Comparison of ENCODE assay signal across 8 cellular contexts in the genomic region with DNA sequence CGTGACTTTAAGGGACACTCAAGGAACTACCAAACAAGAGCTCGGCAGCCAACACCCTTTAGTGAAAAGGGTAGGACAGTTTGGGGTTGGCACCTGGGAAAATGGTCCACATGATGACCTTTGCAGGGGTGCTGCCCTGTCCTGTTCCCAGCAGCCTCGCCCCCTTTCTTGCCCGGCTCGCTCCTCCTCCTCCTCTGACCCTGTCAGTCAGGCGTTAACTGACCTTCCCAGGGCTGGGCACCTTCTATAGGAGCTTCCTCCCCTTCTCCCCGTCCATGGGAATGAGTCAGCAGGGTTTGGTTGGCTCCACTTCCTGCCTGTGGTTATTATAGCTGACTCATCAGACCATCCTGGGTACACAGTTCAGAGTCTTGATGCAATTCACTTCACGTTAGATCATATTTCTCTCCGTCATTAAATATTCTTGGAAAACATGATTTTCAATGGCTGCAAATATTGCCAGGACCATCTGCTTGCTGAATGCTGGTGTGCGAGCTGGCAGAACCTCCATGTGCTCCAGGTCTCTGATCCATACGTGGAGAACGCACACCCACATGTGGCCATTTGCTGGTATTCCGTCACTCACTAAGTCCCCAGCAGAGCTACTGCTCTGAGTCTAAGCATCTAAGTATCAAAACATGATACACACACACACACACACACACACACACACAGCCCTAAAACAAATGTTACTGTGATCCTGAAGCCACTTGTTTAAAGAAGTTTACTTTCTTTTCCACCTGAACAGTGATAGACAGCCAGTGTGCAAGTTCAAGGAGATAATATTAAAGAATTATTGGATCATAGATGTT.
DNase-seq lines count a peak whose midpoint lies in the region; ATAC-seq, FAIRE-seq and TF ChIP-seq lines count a peak whose summit lies in the region.

No MANE protein-coding gene starts in this region.

- ATAC-seq in GM21447 (IDR thresholded peaks at IDR 0.05; ENCODE audit: unreplicated experiment) = peak; percentile 66

- DNase-seq in AG08396 (ENCODE audit: low spot score) (peak; percentile 93), NCI-H510A (lab: John Stamatoyannopoulos, UW) (peak; percentile 63), dermis microvascular lymphatic vessel endothelial cell (ENCODE audit: low read depth in 2 of 2) (peak; percentile 91 to 97), midbrain (lab: John Stamatoyannopoulos, UW) (peak; percentile 4), D721Med (ENCODE audit: insufficient read length, low spot score) (no peak)
- peak; percentile 46 to 58 for DNase-seq in activated CD4-positive, alpha-beta T cell treated with anti-CD3 and anti-CD28 coated beads for 4 hours
- DNase-seq in stimulated activated CD8-positive, alpha-beta memory T cell treated with anti-CD3 and anti-CD28 coated beads, Interleukin-7, amount 100 ng/mL, for 48 hours (ENCODE audit: extremely low read depth in 1 of 2, low read depth in 1 of 2) = peak; percentile 39 to 61

- no peak for FAIRE-seq in D721Med (lab: Jason Lieb, UNC)

- TF ChIP-seq CTCF in D721Med (IDR thresholded peaks at IDR 0.05; ENCODE audit: insufficient read depth, missing control alignments) = no peak
